In the genomic region with DNA sequence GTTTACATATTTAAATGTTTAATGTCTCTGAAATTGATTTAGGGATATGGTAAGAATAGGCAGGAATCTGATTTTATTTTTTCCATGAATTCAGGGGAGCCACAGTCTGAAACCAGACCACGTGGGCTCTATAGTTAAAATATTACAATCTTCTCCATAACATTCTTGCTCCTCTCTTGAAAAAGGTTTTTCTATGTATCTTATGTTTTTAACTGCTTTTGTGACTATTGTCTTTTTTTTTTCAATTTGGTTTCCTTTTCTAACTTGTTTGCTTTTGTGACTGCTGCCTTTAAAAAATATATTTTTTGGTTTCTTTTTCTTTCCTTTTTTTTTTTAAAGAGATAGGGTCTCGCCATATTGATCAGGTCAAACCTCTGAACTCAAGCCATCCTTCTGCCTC, we compare ENCODE assay signal across 12 cellular contexts.
"Had no signal": no experiment of that assay in that cellular context is flagged by ENCODE, and none has a peak within 500 bp of the region (broad histone marks: within the 10 kb centered on the region; RNA-seq: fewer than 3 reads in every experiment).

No MANE protein-coding gene starts in this region.

- H3K36me3 Mint-ChIP-seq: naive B cell had no signal

- H3K4me3 Mint-ChIP-seq: naive B cell had no signal

- H3K9me3 Mint-ChIP-seq: naive B cell had no signal

- H3K36me3 ChIP-seq: cardiac muscle cell, lower lobe of right lung, neutrophil, right atrium auricular region had no signal

- H3K27ac ChIP-seq: cardiac muscle cell, lower lobe of right lung, neutrophil, right atrium auricular region, VCaP had no signal

- DNase-seq: activated effector memory CD4-positive, alpha-beta T cell treated with Interleukin-2 at 50 U/mL for 16 hours; glutamatergic neuron; lower lobe of right lung; naive B cell; SIG-M5; trophoblast cell had no signal

- H3K4me1 ChIP-seq: right atrium auricular region had no signal

- H3K27me3 ChIP-seq: cardiac muscle cell, neutrophil, right atrium auricular region had no signal

- H3K4me3 ChIP-seq: cardiac muscle cell, lower lobe of right lung, right atrium auricular region, skin epidermis had no signal

- H3K9me3 ChIP-seq: lower lobe of right lung, neutrophil, right atrium auricular region had no signal

- ATAC-seq: esophagus mucosa, lower lobe of right lung had no signal

- H3K27ac Mint-ChIP-seq: naive B cell had no signal
